Comparison of ENCODE assay signal across 29 cellular contexts in the genomic region with DNA sequence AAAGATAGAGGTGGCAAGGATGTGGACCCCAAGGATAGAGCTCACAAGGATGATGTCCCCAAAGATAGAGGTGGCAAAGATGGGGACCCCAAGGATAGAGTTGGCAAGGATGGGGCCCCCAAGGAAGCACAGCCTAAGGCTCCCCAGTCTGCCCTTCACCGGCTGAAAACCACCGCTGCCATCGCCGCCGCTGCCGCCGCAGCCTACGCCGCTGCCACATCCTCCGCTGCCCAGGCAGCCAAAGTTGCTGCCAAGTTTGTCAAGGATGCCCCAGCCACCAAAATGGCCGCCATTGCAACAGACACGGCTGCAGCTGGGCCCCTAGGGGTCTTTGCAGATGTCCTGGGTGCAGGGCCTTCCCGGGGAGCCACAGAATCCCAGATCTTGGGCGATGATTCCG. TPM values are rescaled to one million over a fixed set of nuclear protein-coding genes. Genes with fewer than 3 reads are reported as not detected.
"Had no signal": no experiment of that assay in that cellular context is flagged by ENCODE, and none has a peak within 500 bp of the region (broad histone marks: within the 10 kb centered on the region; RNA-seq: fewer than 3 reads in every experiment).

No MANE protein-coding gene starts in this region.

- H3K36me3 Mint-ChIP-seq: naive thymus-derived CD8-positive, alpha-beta T cell; natural killer cell treated with Interleukin-12 subunit alpha and Interleukin-12 subunit beta and Interleukin-15 and Interleukin-18, amount 100 ng/mL, for 72 hours; stimulated activated effector memory CD8-positive, alpha-beta T cell treated with anti-CD3 and anti-CD28 coated beads, Interleukin-12 subunit alpha, Interleukin-12 subunit beta, amount 100 ng/mL, for 72 hours; stimulated activated naive B cell treated with anti-CD40 and anti-IgM and Interleukin-4, amounts not matched to agents 10 μg/mL and 1 μg/mL and 100 μg/mL, for 72 hours had no signal

- FAIRE-seq: small intestine had no signal

- H3K4me3 ChIP-seq: ovary, psoas muscle, right lobe of liver, sigmoid colon, stomach, thoracic aorta, thyroid gland, tibial nerve, upper lobe of left lung, uterus had no signal

- H3K27me3 Mint-ChIP-seq: naive thymus-derived CD8-positive, alpha-beta T cell; natural killer cell treated with Interleukin-12 subunit alpha and Interleukin-12 subunit beta and Interleukin-15 and Interleukin-18, amount 100 ng/mL, for 72 hours; progenitor cell of endocrine pancreas; stimulated activated naive CD8-positive, alpha-beta T cell treated with anti-CD3 and anti-CD28 coated beads, Interleukin-15, Interleukin-2, amounts not matched to agents 100 ng/mL and 50 ng/mL, for 24 hours had no signal

- H3K9me3 Mint-ChIP-seq: naive thymus-derived CD8-positive, alpha-beta T cell; natural killer cell treated with Interleukin-12 subunit alpha and Interleukin-12 subunit beta and Interleukin-15 and Interleukin-18, amount 100 ng/mL, for 72 hours; nephron progenitor cell; neural crest cell; stimulated activated effector memory CD8-positive, alpha-beta T cell treated with anti-CD3 and anti-CD28 coated beads, Interleukin-12 subunit alpha, Interleukin-12 subunit beta, amount 100 ng/mL, for 72 hours; stimulated activated naive B cell treated with anti-CD40 and anti-IgM and Interleukin-4, amounts not matched to agents 10 μg/mL and 1 μg/mL and 100 μg/mL, for 72 hours; stimulated activated naive CD8-positive, alpha-beta T cell treated with anti-CD3 and anti-CD28 coated beads, Interleukin-15, Interleukin-2, amounts not matched to agents 100 ng/mL and 50 ng/mL, for 24 hours had no signal

- H2AFZ ChIP-seq: parathyroid adenoma had no signal

- H3K4me3 Mint-ChIP-seq: naive thymus-derived CD8-positive, alpha-beta T cell; natural killer cell treated with Interleukin-12 subunit alpha and Interleukin-12 subunit beta and Interleukin-15 and Interleukin-18, amount 100 ng/mL, for 72 hours; nephron progenitor cell; neural crest cell; stimulated activated effector memory CD8-positive, alpha-beta T cell treated with anti-CD3 and anti-CD28 coated beads, Interleukin-12 subunit alpha, Interleukin-12 subunit beta, amount 100 ng/mL, for 72 hours; stimulated activated naive B cell treated with anti-CD40 and anti-IgM and Interleukin-4, amounts not matched to agents 10 μg/mL and 1 μg/mL and 100 μg/mL, for 72 hours; stimulated activated naive CD8-positive, alpha-beta T cell treated with anti-CD3 and anti-CD28 coated beads, Interleukin-15, Interleukin-2, amounts not matched to agents 100 ng/mL and 50 ng/mL, for 24 hours had no signal

- DNase-seq: naive thymus-derived CD8-positive, alpha-beta T cell; nephron progenitor cell; occipital lobe; ovary; psoas muscle; right cardiac atrium; right lobe of liver; sigmoid colon; small intestine; stimulated activated CD4-positive, alpha-beta T cell treated with anti-CD3 and anti-CD28 coated beads, Interleukin-15, amount 100 ng/mL, for 24 hours; stimulated activated CD4-positive, alpha-beta T cell treated with anti-CD3 and anti-CD28 coated beads, Interleukin-2, amount 100 ng/mL, for 24 hours; stimulated activated CD4-positive, alpha-beta T cell treated with anti-CD3 and anti-CD28 coated beads, Interleukin-2, amount 100 ng/mL, for 48 hours; stimulated activated CD4-positive, alpha-beta T cell treated with anti-CD3 and anti-CD28 coated beads, Interleukin-4, amount 100 ng/mL, for 24 hours; stimulated activated naive B cell treated with anti-CD40 and anti-IgM and Interleukin-4, amounts not matched to agents 10 μg/mL and 1 μg/mL and 100 μg/mL, for 72 hours; stimulated activated naive CD4-positive, alpha-beta T cell treated with Interleukin-2 at 50 U/mL for 16 hours; thyroid gland; uterus had no signal

- H3K36me3 ChIP-seq: ovary, right lobe of liver, sigmoid colon, stomach, thoracic aorta, thyroid gland, tibial nerve, upper lobe of left lung, uterus had no signal

- H3K4me1 Mint-ChIP-seq: nephron progenitor cell; neural crest cell; stimulated activated effector memory CD8-positive, alpha-beta T cell treated with anti-CD3 and anti-CD28 coated beads, Interleukin-12 subunit alpha, Interleukin-12 subunit beta, amount 100 ng/mL, for 72 hours had no signal

- H3K4me1 ChIP-seq: parathyroid adenoma, psoas muscle, right lobe of liver, sigmoid colon, thyroid gland, tibial nerve, upper lobe of left lung, uterus had no signal

- H3K27ac ChIP-seq: ovary, parathyroid adenoma, psoas muscle, right lobe of liver, sigmoid colon, stomach, thoracic aorta, thyroid gland, tibial nerve, upper lobe of left lung, uterus had no signal

- H3K9me3 ChIP-seq: ovary, psoas muscle, right lobe of liver, sigmoid colon, stomach, thoracic aorta, thyroid gland, tibial nerve, upper lobe of left lung, uterus had no signal

- H3K79me2 ChIP-seq: parathyroid adenoma had no signal

- H3K27ac Mint-ChIP-seq: naive thymus-derived CD8-positive, alpha-beta T cell; natural killer cell treated with Interleukin-12 subunit alpha and Interleukin-12 subunit beta and Interleukin-15 and Interleukin-18, amount 100 ng/mL, for 72 hours; nephron progenitor cell; progenitor cell of endocrine pancreas; stimulated activated effector memory CD8-positive, alpha-beta T cell treated with anti-CD3 and anti-CD28 coated beads, Interleukin-12 subunit alpha, Interleukin-12 subunit beta, amount 100 ng/mL, for 72 hours; stimulated activated naive B cell treated with anti-CD40 and anti-IgM and Interleukin-4, amounts not matched to agents 10 μg/mL and 1 μg/mL and 100 μg/mL, for 72 hours; stimulated activated naive CD8-positive, alpha-beta T cell treated with anti-CD3 and anti-CD28 coated beads, Interleukin-15, Interleukin-2, amounts not matched to agents 100 ng/mL and 50 ng/mL, for 24 hours had no signal

RNA-seq across cellular contexts. Expression of a gene that starts 19.9 kb away (rescaled TPM):
- total RNA-seq: natural killer cell treated with Interleukin-12 subunit alpha and Interleukin-12 subunit beta and Interleukin-15 and Interleukin-18, amount 100 ng/mL, for 72 hours; occipital lobe; osteoblast; thoracic aorta; ureter had no signal
